In the genomic region with DNA sequence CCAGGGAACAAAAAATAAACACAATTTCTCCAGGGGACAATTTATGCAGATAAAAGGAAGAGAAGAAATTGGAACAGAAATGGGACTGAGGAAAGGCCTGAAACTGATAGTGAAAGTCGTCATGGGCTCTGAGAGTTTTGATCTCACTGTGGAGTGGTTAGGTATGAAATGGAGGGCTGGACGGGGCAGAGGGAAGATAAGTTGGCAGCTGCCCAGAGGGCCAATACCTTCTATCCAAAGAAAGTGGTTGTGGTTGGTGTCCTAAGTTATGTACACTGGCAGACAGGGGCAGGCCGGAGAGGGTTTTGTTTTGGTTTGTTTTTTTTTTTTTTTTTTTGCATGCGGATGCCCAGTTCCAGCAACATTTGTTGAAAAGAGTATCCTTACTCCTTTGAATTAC, we compare ENCODE assay signal across 19 cellular contexts. TPM values are rescaled to one million over a fixed set of nuclear protein-coding genes. Genes with fewer than 3 reads are reported as not detected.
DNase-seq lines count a peak whose midpoint lies in the region; ATAC-seq and TF ChIP-seq lines count a peak whose summit lies in the region.
"Had no signal": no experiment of that assay in that cellular context is flagged by ENCODE, and none has a peak within 500 bp of the region (broad histone marks: within the 10 kb centered on the region; RNA-seq: fewer than 3 reads in every experiment).

No MANE protein-coding gene starts in this region.

- ATAC-seq in left cardiac atrium, result no peak
- no peak for ATAC-seq in gastroesophageal sphincter
- ATAC-seq: GM12878, GM23338 had no signal

- H3K4me3 Mint-ChIP-seq in HFFc6, result no peak overlapping the region
- H3K4me3 Mint-ChIP-seq: CD8-positive, alpha-beta memory T cell; GM23338 had no signal

- no peak overlapping the region; the same call in 1 of the 2 replicates for H3K27ac Mint-ChIP-seq in HFFc6
- H3K27ac Mint-ChIP-seq: CD8-positive, alpha-beta memory T cell; GM23338 had no signal

- no peak for TF ChIP-seq POLR2A in gastroesophageal sphincter (IDR thresholded peaks at IDR 0.05)

- peaks cover 23% of the 10 kb centered on the region for H3K9me3 Mint-ChIP-seq in HFFc6

- H3K36me3 Mint-ChIP-seq in HFFc6 (ENCODE audit: low read depth), result peaks cover 55% of the 10 kb centered on the region
- H3K36me3 Mint-ChIP-seq: CD8-positive, alpha-beta memory T cell had no signal

- no peaks in the 10 kb centered on the region for H3K27me3 Mint-ChIP-seq in HFFc6 (ENCODE audit: insufficient read depth)

- H3K4me1 ChIP-seq in right atrium auricular region (no peaks in the 10 kb centered on the region), gastroesophageal sphincter (no peaks in the 10 kb centered on the region)
- H3K4me1 ChIP-seq: BLaER1 had no signal

- DNase-seq in right atrium auricular region (ENCODE audit: low spot score) (peak; percentile 13), left cardiac atrium (no peak), RPMI7951 (ENCODE audit: low read depth) (peak; percentile 32), iris pigment epithelial cell (ENCODE audit: low read depth) (peak; percentile 35), HFFc6 (no peak), putamen (ENCODE audit: low spot score) (no peak)
- DNase-seq in activated naive CD4-positive, alpha-beta T cell (lab: John Stamatoyannopoulos, UW), result no peak
- DNase-seq: CD8-positive, alpha-beta memory T cell; DND-41; GDM1; NCI-H1105; NCI-H1694 treated with DMSO at 0.1 percent for 48 hours; NCI-H69 had no signal

- H3K27me3 ChIP-seq in right atrium auricular region, result no peaks in the 10 kb centered on the region
- no peaks in the 10 kb centered on the region for H3K27me3 ChIP-seq in gastroesophageal sphincter
- H3K27me3 ChIP-seq: BLaER1 had no signal

- WGBS in gastroesophageal sphincter (ENCODE audit: low coverage in 1 of 2), 2 donors, result 92 to 100% methylated on average over 3 to 4 of the region's 4 CpGs

- H3K36me3 ChIP-seq in right atrium auricular region, result no peaks in the 10 kb centered on the region
- H3K36me3 ChIP-seq in gastroesophageal sphincter, result no peaks in the 10 kb centered on the region

- intact Hi-C loops in left cardiac atrium (cut with DNase I), result no loop called here

- H3K4me1 Mint-ChIP-seq in HFFc6 (ENCODE audit: low read depth), result peaks cover 17% of the 10 kb centered on the region
- H3K4me1 Mint-ChIP-seq: CD8-positive, alpha-beta memory T cell had no signal

- TF ChIP-seq CTCF in right atrium auricular region (IDR thresholded peaks at IDR 0.05) (no peak), gastroesophageal sphincter (IDR thresholded peaks at IDR 0.05) (no peak), HFFc6 (IDR thresholded peaks at IDR 0.05) (no peak)

- peaks cover 0 to 14% of the 10 kb centered on the region in 2 donors for H3K9me3 ChIP-seq in right atrium auricular region
- peaks cover 0 to 34% (median 0%) of the 10 kb centered on the region in 3 donors for H3K9me3 ChIP-seq in gastroesophageal sphincter

- TF ChIP-seq EP300 in gastroesophageal sphincter (IDR thresholded peaks at IDR 0.05), result no peak

- H3K4me3 ChIP-seq in right atrium auricular region (no peak overlapping the region), gastroesophageal sphincter (no peak overlapping the region)
- H3K4me3 ChIP-seq: BLaER1, GM12878, GM23338 had no signal

- H3K27ac ChIP-seq in right atrium auricular region (no peak overlapping the region), gastroesophageal sphincter (no peak overlapping the region)
- H3K27ac ChIP-seq: BLaER1, KMS-11, RWPE1 had no signal

RNA-seq across cellular contexts. Expression of a gene that starts 46.1 kb away (rescaled TPM):
- 1 to 10 TPM; 1.4 to 3.0 TPM for total RNA-seq in right atrium auricular region
- 1 to 10 TPM; 4.0 to 4.1 TPM for total RNA-seq in left cardiac atrium
- total RNA-seq in RPMI7951 (2014; rRNA removed; shearing (Covaris generic)), result 2.7 and 2.9 TPM in 2 replicates
- total RNA-seq in gastroesophageal sphincter, result 1 to 10 TPM; 2.1 to 6.2 (median 4.1) TPM
- 10 to 100 TPM in 4 of 6 experiments, 1 to 10 TPM in 2; 9.4 to 13.6 (median 11.5) TPM for total RNA-seq in HFFc6 (2021; fragmentation: NEBNext Ultra II Directional; extraction: Animal tissue kit (Norgen Biotek cat#: 25700))

Comparison
In these comparisons a context has a peak if more than half of its experiments do, and no peak if none do; other contexts are left out.
1. DNase-seq: peak in right atrium auricular region (single experiment), RPMI7951 (single experiment) and iris pigment epithelial cell (single experiment); none in left cardiac atrium (single experiment), activated naive CD4-positive, alpha-beta T cell (0 of 4), HFFc6 (single experiment) and putamen (single experiment).